In genomic region chr6:154154389-154154967, GRCh38 we compare ENCODE assay signal across 8 cellular contexts.
A peak's percentile ranks its signal among the peaks of the same experiment; 100 is the strongest.
DNase-seq lines count a peak whose midpoint lies in the region; ATAC-seq and TF ChIP-seq lines count a peak whose summit lies in the region.

No MANE protein-coding gene starts in this region.

- H3K4me1 Mint-ChIP-seq in nephron: peaks cover 38% of the 10 kb centered on the region

- TF ChIP-seq CTCF in AG09319 (IDR thresholded peaks at IDR 0.05; ENCODE audit: low read depth, low read length): peak; percentile 63
- peak; percentile 21 for TF ChIP-seq CTCF in GM20000 (IDR thresholded peaks at IDR 0.05; ENCODE audit: extremely low read depth, missing control alignments)
- peak; percentile 74 to 85 (median 82) for TF ChIP-seq CTCF in nephron (IDR thresholded peaks at IDR 0.05; ENCODE audit: unreplicated experiment in 3 of 3)
- TF ChIP-seq CTCF in thyroid gland (IDR thresholded peaks at IDR 0.05): peak; percentile 58 to 87 (median 76)

- H3K27me3 ChIP-seq in thyroid gland: no peaks in the 10 kb centered on the region

- 32 to 34% methylated on average over 6 of the region's 6 CpGs for WGBS in thyroid gland, 2 donors

- H3K27me3 Mint-ChIP-seq in nephron (ENCODE audit: low read depth): peaks cover 5% of the 10 kb centered on the region

- H3K36me3 ChIP-seq in thyroid gland: peaks cover 0 to 3% of the 10 kb centered on the region in 2 donors

- TF ChIP-seq POLR2A in thyroid gland (IDR thresholded peaks at IDR 0.05): no peak

- peak overlapping the region in 1 of 3 experiments; percentile 72 for H3K27ac Mint-ChIP-seq in nephron

- intact Hi-C loops in thyroid gland (cut with DNase I): loop anchor here (10.0 kb wide), 2 partner anchors 220 to 310 kb away; no protein-coding TSS in a partner anchor

- H3K9me3 Mint-ChIP-seq in nephron: peaks cover 8% of the 10 kb centered on the region

- no peak overlapping the region for H3K4me3 ChIP-seq in thyroid gland (replicated peaks in 1 of 3)

- H3K4me3 Mint-ChIP-seq in nephron: no peak overlapping the region

- no peaks in the 10 kb centered on the region for H3K9me3 ChIP-seq in thyroid gland

- peaks cover 20 to 29% of the 10 kb centered on the region in 2 donors for H3K4me1 ChIP-seq in thyroid gland

- no peak for ATAC-seq in HG03097 (IDR thresholded peaks at IDR 0.05; ENCODE audit: low FRiP score, unreplicated experiment)

- no peaks in the 10 kb centered on the region for H3K36me3 Mint-ChIP-seq in nephron (ENCODE audit: low read depth)

- no peak overlapping the region for H3K27ac ChIP-seq in thyroid gland

- DNase-seq in AG09319 (ENCODE audit: extremely low read depth, low read depth) (peak; percentile 61), GM20000 (ENCODE audit: low spot score) (peak; percentile 24), NCI-H510A (lab: John Stamatoyannopoulos, UW) (peak; percentile 6), thyroid gland (peak; percentile 67 to 75)
- DNase-seq in activated CD4-positive, alpha-beta T cell treated with anti-CD3 and anti-CD28 coated beads, Interleukin-2, amount 50 U/mL, for 24 hours (ENCODE audit: low read depth in 1 of 2, low spot score in 1 of 2): peak; percentile 23 to 66
- DNase-seq in effector CD4-positive, alpha-beta T cell: peak; percentile 68

Comparison
In these comparisons a context has a peak if more than half of its experiments do, and no peak if none do; other contexts are left out.
1. DNase-seq: peak in every context shown above with its lines; median percentile 71 in thyroid gland; 68 in effector CD4-positive, alpha-beta T cell; 61 in AG09319; 44 in activated CD4-positive, alpha-beta T cell treated with anti-CD3 and anti-CD28 coated beads, Interleukin-2, amount 50 U/mL, for 24 hours; 24 in GM20000; 6 in NCI-H510A.
2. CTCF ChIP-seq: peak in every context shown above with its lines; median percentile 82 in nephron; 76 in thyroid gland; 63 in AG09319; 21 in GM20000.